ENCODE assay signal across 1 cellular context in genomic region chr7:76225379-76225778, GRCh38.
A peak's percentile ranks its signal among the peaks of the same experiment; 100 is the strongest.
TF ChIP-seq lines count a peak whose summit lies in the region.

No MANE protein-coding gene starts in this region.

TF ChIP-seq in GM12878, 131 proteins besides CTCF, POLR2A, EP300 and RAD21:
- TF ChIP-seq REST (IDR thresholded peaks at IDR 0.05; ENCODE audit: low read depth, low read length), result peak; percentile 89
- TF ChIP-seq YY1 (IDR thresholded peaks at IDR 0.05; ENCODE audit: low read depth, low read length), result no peak
- no peak for TF ChIP-seq NFYA (IDR thresholded peaks at IDR 0.05; ENCODE audit: borderline replicate concordance, low read depth, low read length)
- no peak for TF ChIP-seq SMAD5 (IDR thresholded peaks at IDR 0.05; ENCODE audit: low read depth)
TF ChIP-seq in GM12878: peak in this region for 1.
